8 cellular contexts compared by ENCODE assay signal in the genomic region with DNA sequence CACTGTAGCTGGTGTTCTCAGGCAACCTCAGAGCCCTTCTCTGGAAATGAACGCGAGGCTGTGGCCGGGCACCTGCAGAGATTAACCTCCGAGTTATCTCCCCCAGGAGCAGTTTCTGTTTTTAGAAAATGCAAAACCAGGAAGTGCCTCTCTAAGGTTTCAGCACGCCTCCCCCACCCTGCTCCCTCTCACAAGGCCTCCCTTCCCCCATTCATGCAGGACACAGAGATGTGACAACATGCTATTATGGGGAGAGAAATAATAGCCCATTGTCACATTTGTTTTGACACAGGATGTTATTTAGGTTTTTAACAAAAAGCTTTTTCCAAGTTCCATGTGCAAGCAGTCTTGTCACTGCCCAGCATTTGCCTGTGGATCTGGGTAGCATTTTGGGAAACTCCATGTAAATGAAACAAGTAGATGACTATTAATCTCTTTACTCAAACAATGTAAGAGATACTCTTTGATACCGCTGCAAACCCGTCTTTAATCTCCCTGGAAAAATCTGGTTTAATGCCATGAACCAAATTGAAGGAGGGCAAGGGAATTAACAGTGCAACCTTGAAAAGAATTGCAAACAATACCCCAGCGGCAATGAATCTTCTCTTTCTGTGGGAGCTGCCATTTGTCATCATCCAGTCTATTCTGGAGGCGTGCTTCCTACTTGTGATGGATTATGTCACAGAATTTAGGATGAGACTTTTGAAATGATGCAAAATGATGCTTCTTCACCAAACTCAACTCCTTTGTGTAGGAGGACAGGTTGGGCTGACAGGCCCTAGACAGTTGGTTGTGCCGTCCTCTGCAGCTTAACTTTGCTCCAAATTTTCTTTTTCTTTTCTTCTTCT.
DNase-seq lines count a peak whose midpoint lies in the region; TF ChIP-seq lines count a peak whose summit lies in the region.

No MANE protein-coding gene starts in this region.

- H3K27ac ChIP-seq in cardiac muscle cell = peak overlapping the region; percentile 68
- H3K27ac ChIP-seq in right atrium auricular region = no peak overlapping the region
- H3K27ac ChIP-seq in iPS-18a (ENCODE audit: low read length) = no peak overlapping the region
- no peak overlapping the region for H3K27ac ChIP-seq in subcutaneous abdominal adipose tissue (ENCODE audit: low read depth, low read length)

- H3K4me3 ChIP-seq in cardiac muscle cell (no peak overlapping the region), right atrium auricular region (peak overlapping the region in 1 of 2 donors; percentile 36), iPS-18a (ENCODE audit: low read length) (peak overlapping the region; percentile 12), subcutaneous abdominal adipose tissue (ENCODE audit: low read depth in 1 of 5, low read length in 5 of 5) (peak overlapping the region in 4 of 5 donors; percentile 41 to 62 (median 53))

- no peak for TF ChIP-seq CTCF in cardiac muscle cell (IDR thresholded peaks at IDR 0.05; ENCODE audit: low read depth, low read length)
- no peak for TF ChIP-seq CTCF in right atrium auricular region (IDR thresholded peaks at IDR 0.05)

- DNase-seq in cardiac muscle cell (ENCODE audit: low read depth in 1 of 2, low spot score in 1 of 2) (peak in 1 of 2 donors; percentile 74), right atrium auricular region (ENCODE audit: low spot score) (no peak), T1000 (lab: John Stamatoyannopoulos, UW) (no peak)
- peak; percentile 23 to 40 for DNase-seq in activated CD4-positive, alpha-beta T cell treated with anti-CD3 and anti-CD28 coated beads, Interleukin-2, amount 50 U/mL, for 48 hours
- DNase-seq in activated effector memory CD4-positive, alpha-beta T cell treated with anti-CD3 and anti-CD28 coated beads, Interleukin-2, amount 50 U/mL, for 16 hours = no peak
- no peak for DNase-seq in activated effector memory CD4-positive, alpha-beta T cell treated with Interleukin-2 at 50 U/mL for 16 hours

- H3K36me3 ChIP-seq in cardiac muscle cell = no peaks in the 10 kb centered on the region
- H3K36me3 ChIP-seq in right atrium auricular region = no peaks in the 10 kb centered on the region
- H3K36me3 ChIP-seq in iPS-18a (ENCODE audit: control insufficient read depth, low read depth, low read length) = no peaks in the 10 kb centered on the region
- H3K36me3 ChIP-seq in subcutaneous abdominal adipose tissue (ENCODE audit: control insufficient read depth in 5 of 5, insufficient read depth in 5 of 5, low read length in 5 of 5) = no peaks in the 10 kb centered on the region

- H3K27me3 ChIP-seq in cardiac muscle cell (no peaks in the 10 kb centered on the region), right atrium auricular region (no peaks in the 10 kb centered on the region), iPS-18a (ENCODE audit: control insufficient read depth, insufficient read depth, low read length) (no peaks in the 10 kb centered on the region), subcutaneous abdominal adipose tissue (ENCODE audit: control insufficient read depth in 5 of 5, insufficient read depth in 4 of 5, low read length in 5 of 5) (no peaks in the 10 kb centered on the region)

- peaks cover 26% of the 10 kb centered on the region for H3K4me1 ChIP-seq in cardiac muscle cell (ENCODE audit: low read depth)
- peaks cover 0 to 25% of the 10 kb centered on the region in 2 donors for H3K4me1 ChIP-seq in right atrium auricular region
- peaks cover 17% of the 10 kb centered on the region for H3K4me1 ChIP-seq in iPS-18a (ENCODE audit: control insufficient read depth, low read depth, low read length)
- H3K4me1 ChIP-seq in subcutaneous abdominal adipose tissue (ENCODE audit: control insufficient read depth in 5 of 5, insufficient read depth in 5 of 5, low read length in 5 of 5) = peaks cover 0 to 13% (median 13%) of the 10 kb centered on the region in 5 donors

- H3K9me3 ChIP-seq in cardiac muscle cell (ENCODE audit: low read depth) (no peaks in the 10 kb centered on the region), right atrium auricular region (no peaks in the 10 kb centered on the region), iPS-18a (ENCODE audit: control insufficient read depth, low read depth, low read length) (no peaks in the 10 kb centered on the region), subcutaneous abdominal adipose tissue (ENCODE audit: control insufficient read depth in 5 of 5, low read length in 5 of 5) (no peaks in the 10 kb centered on the region)

- no peak overlapping the region for H3K9ac ChIP-seq in iPS-18a (ENCODE audit: low read length)
- peak overlapping the region in 1 of 5 donors; percentile 23 for H3K9ac ChIP-seq in subcutaneous abdominal adipose tissue (ENCODE audit: low read length in 5 of 5)

Comparison
In these comparisons a context has a peak if more than half of its experiments do, and no peak if none do; other contexts are left out.
1. DNase-seq: peak in activated CD4-positive, alpha-beta T cell treated with anti-CD3 and anti-CD28 coated beads, Interleukin-2, amount 50 U/mL, for 48 hours (2 of 2); none in right atrium auricular region (single experiment), T1000 (single experiment), activated effector memory CD4-positive, alpha-beta T cell treated with anti-CD3 and anti-CD28 coated beads, Interleukin-2, amount 50 U/mL, for 16 hours (single experiment) and activated effector memory CD4-positive, alpha-beta T cell treated with Interleukin-2 at 50 U/mL for 16 hours (single experiment).